16 cellular contexts compared by ENCODE assay signal in the genomic region with DNA sequence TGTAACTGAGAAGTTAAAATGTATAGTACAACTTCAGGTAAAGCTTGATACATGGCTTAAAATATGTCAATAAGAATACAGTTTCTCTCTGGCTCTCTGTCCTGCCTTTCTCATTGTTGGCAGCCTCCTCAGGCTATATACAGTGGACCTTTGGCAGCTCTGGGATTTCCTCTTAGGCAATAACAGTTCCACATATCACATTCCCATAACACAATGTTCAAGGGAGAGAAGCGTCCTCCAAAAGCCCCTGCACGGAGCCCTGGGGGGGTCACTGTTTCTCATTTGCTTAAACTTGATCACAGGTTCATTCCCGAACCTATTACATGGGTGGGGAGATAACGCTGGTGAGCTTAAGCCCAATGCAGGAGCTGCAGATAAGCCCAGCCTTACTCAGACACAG. TPM values are rescaled to one million over a fixed set of nuclear protein-coding genes. Genes with fewer than 3 reads are reported as not detected.
"Had no signal": no experiment of that assay in that cellular context is flagged by ENCODE, and none has a peak within 500 bp of the region (broad histone marks: within the 10 kb centered on the region; RNA-seq: fewer than 3 reads in every experiment).

No MANE protein-coding gene starts in this region.

- H3K27ac ChIP-seq: upper lobe of right lung had no signal

- H3K36me3 ChIP-seq: upper lobe of right lung had no signal

- H3K4me3 ChIP-seq: lung, upper lobe of right lung had no signal

- DNase-seq: activated CD4-positive, alpha-beta T cell treated with anti-CD3 and anti-CD28 coated beads for 48 hours; activated CD8-positive, alpha-beta memory T cell treated with anti-CD3 and anti-CD28 coated beads, Interleukin-2, amount 50 U/mL, for 48 hours; activated CD8-positive, alpha-beta T cell treated with anti-CD3 and anti-CD28 coated beads, Interleukin-2, amount 10 ng/mL, durations not matched to agents 7 days and 5 days; activated naive CD4-positive, alpha-beta T cell; activated naive CD8-positive, alpha-beta T cell treated with anti-CD3 and anti-CD28 coated beads, Interleukin-2, amount 50 U/mL, for 24 hours; central memory CD4-positive, alpha-beta T cell; cortex of kidney; effector memory CD4-positive, alpha-beta T cell; islet precursor cell; natural killer cell; stimulated activated CD4-positive, alpha-beta T cell treated with anti-CD3 and anti-CD28 coated beads, Interleukin-15, amount 100 ng/mL, for 24 hours; stimulated activated CD4-positive, alpha-beta T cell treated with anti-CD3 and anti-CD28 coated beads, Interleukin-4, amount 100 ng/mL, for 24 hours; T-helper 9 cell; upper lobe of right lung had no signal

- H3K27me3 ChIP-seq: upper lobe of right lung had no signal

- ATAC-seq: activated CD8-positive, alpha-beta T cell treated with anti-CD3 and anti-CD28 coated beads, Interleukin-2, amount 10 ng/mL, durations not matched to agents 7 days and 5 days; activated naive CD8-positive, alpha-beta T cell treated with anti-CD3 and anti-CD28 coated beads, Interleukin-2, amount 50 U/mL, for 24 hours; natural killer cell; sciatic nerve; upper lobe of right lung had no signal

- H3K4me1 ChIP-seq: upper lobe of right lung had no signal

- H3K9me3 ChIP-seq: upper lobe of right lung had no signal

RNA-seq across cellular contexts. Expression of gene FLRT3, which starts 4.4 kb away (rescaled TPM):
- total RNA-seq: activated CD8-positive, alpha-beta T cell treated with anti-CD3 and anti-CD28 coated beads, Interleukin-2, amount 10 ng/mL, durations not matched to agents 7 days and 5 days; natural killer cell had no signal
